Comparison of ENCODE assay signal across 11 cellular contexts in the genomic region with DNA sequence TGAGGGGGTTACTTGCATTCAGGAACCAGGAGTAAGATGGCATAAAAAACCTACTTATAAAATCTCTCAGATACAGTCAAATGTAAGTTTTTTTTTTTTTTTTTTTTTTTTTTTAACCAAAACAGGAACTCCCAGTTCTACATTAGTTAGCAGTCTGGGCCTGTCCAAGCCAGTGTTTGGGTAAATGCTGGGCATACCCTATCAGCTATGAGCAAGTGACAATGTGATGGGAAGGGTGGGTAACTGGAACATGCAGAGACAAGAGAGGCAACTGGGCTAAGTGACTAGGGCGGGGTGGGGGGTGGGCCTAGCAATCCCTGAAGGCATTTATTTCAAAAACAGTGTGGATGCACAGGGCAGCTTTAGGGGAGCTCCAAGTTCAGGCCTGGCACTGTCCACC. TPM values are rescaled to one million over a fixed set of nuclear protein-coding genes. Genes with fewer than 3 reads are reported as not detected.
A peak's percentile ranks its signal among the peaks of the same experiment; 100 is the strongest.
DNase-seq lines count a peak whose midpoint lies in the region; ATAC-seq, FAIRE-seq and TF ChIP-seq lines count a peak whose summit lies in the region.
"Had no signal": no experiment of that assay in that cellular context is flagged by ENCODE, and none has a peak within 500 bp of the region (broad histone marks: within the 10 kb centered on the region; RNA-seq: fewer than 3 reads in every experiment).

No MANE protein-coding gene starts in this region.

- H3K4me3 ChIP-seq in right lobe of liver = no peak overlapping the region
- H3K4me3 ChIP-seq in upper lobe of right lung = peak overlapping the region; percentile 100
- peak overlapping the region in 1 of 2 donors; percentile 82 for H3K4me3 ChIP-seq in kidney (ENCODE audit: low read length in 2 of 2)
- H3K4me3 ChIP-seq: mucosa of descending colon had no signal

- 100% methylated on average over 1 of the region's 1 CpG for WGBS in right lobe of liver (ENCODE audit: insufficient coverage, low coverage, low lambda C conversion rate, missing lambda C conversion rate)

- DNase-seq in activated naive CD4-positive, alpha-beta T cell treated with anti-CD3 and anti-CD28 coated beads for 36 hours = no peak
- no peak for DNase-seq in activated naive CD4-positive, alpha-beta T cell treated with Interleukin-2 at 50 U/mL for 16 hours
- no peak for DNase-seq in right lobe of liver
- no peak for DNase-seq in upper lobe of right lung
- DNase-seq in kidney = no peak
- no peak for DNase-seq in NCI-H2081 treated with DMSO at 0.1 percent for 48 hours (lab: John Stamatoyannopoulos, UW)
- DNase-seq: hippocampal formation, mucosa of descending colon had no signal

- no peaks in the 10 kb centered on the region for H3K9me3 Mint-ChIP-seq in activated naive CD4-positive, alpha-beta T cell treated with anti-CD3 and anti-CD28 coated beads for 36 hours
- no peaks in the 10 kb centered on the region for H3K9me3 Mint-ChIP-seq in activated T-helper 17 cell treated with anti-CD3 and anti-CD28 coated beads, Interleukin-2, amount 50 U/mL, for 72 hours

- H3K4me1 Mint-ChIP-seq in activated naive CD4-positive, alpha-beta T cell treated with anti-CD3 and anti-CD28 coated beads for 36 hours (ENCODE audit: low read depth) = peaks cover 42% of the 10 kb centered on the region
- H3K4me1 Mint-ChIP-seq in activated T-helper 17 cell treated with anti-CD3 and anti-CD28 coated beads, Interleukin-2, amount 50 U/mL, for 72 hours = peaks cover 21% of the 10 kb centered on the region

- H3K9me3 ChIP-seq in right lobe of liver = no peaks in the 10 kb centered on the region
- H3K9me3 ChIP-seq in upper lobe of right lung = no peaks in the 10 kb centered on the region
- H3K9me3 ChIP-seq in kidney (ENCODE audit: control insufficient read depth in 1 of 2, low read length in 2 of 2) = no peaks in the 10 kb centered on the region
- H3K9me3 ChIP-seq: mucosa of descending colon had no signal

- H3K27ac ChIP-seq in right lobe of liver = peak overlapping the region; percentile 90 to 98 (median 97)
- H3K27ac ChIP-seq in upper lobe of right lung = peak overlapping the region; percentile 99
- H3K27ac ChIP-seq in kidney (ENCODE audit: low read depth in 2 of 2, low read length in 2 of 2) = peak overlapping the region in 1 of 2 donors; percentile 3
- H3K27ac ChIP-seq: HL-60 had no signal

- peak overlapping the region; percentile 94 for H3K4me3 Mint-ChIP-seq in activated naive CD4-positive, alpha-beta T cell treated with anti-CD3 and anti-CD28 coated beads for 36 hours
- peak overlapping the region; percentile 91 for H3K4me3 Mint-ChIP-seq in activated T-helper 17 cell treated with anti-CD3 and anti-CD28 coated beads, Interleukin-2, amount 50 U/mL, for 72 hours

- H3K27me3 Mint-ChIP-seq in activated naive CD4-positive, alpha-beta T cell treated with anti-CD3 and anti-CD28 coated beads for 36 hours (ENCODE audit: low read depth) = no peaks in the 10 kb centered on the region
- no peaks in the 10 kb centered on the region for H3K27me3 Mint-ChIP-seq in activated T-helper 17 cell treated with anti-CD3 and anti-CD28 coated beads, Interleukin-2, amount 50 U/mL, for 72 hours

- H3K4me1 ChIP-seq in right lobe of liver (peaks cover 0 to 48% (median 15%) of the 10 kb centered on the region in 4 donors), upper lobe of right lung (peaks cover 47% of the 10 kb centered on the region), kidney (ENCODE audit: control insufficient read depth in 1 of 2, insufficient read depth in 1 of 2, low read depth in 1 of 2, low read length in 2 of 2) (peaks cover 25 to 29% of the 10 kb centered on the region in 2 donors)

- H3K36me3 Mint-ChIP-seq in activated naive CD4-positive, alpha-beta T cell treated with anti-CD3 and anti-CD28 coated beads for 36 hours (ENCODE audit: low read depth) = peaks cover 8% of the 10 kb centered on the region
- H3K36me3 Mint-ChIP-seq in activated T-helper 17 cell treated with anti-CD3 and anti-CD28 coated beads, Interleukin-2, amount 50 U/mL, for 72 hours (ENCODE audit: low read depth) = peaks cover 72% of the 10 kb centered on the region

- CTCF ChIA-PET in activated naive CD4-positive, alpha-beta T cell treated with anti-CD3 and anti-CD28 coated beads for 36 hours (lab: Charles Lee) = interaction anchor here (0.9 to 2.4 kb wide), 10 partner anchors 8 to 312 kb away, joined by 3 to 8 read pairs (median 4); a partner anchor contains a TSS

- no peak for ATAC-seq in activated T-helper 17 cell treated with anti-CD3 and anti-CD28 coated beads, Interleukin-2, amount 50 U/mL, for 72 hours (replicated peaks)
- ATAC-seq in right lobe of liver (no peak), upper lobe of right lung (no peak)
- ATAC-seq in activated CD4-positive, CD25-positive, alpha-beta regulatory T cell treated with anti-CD3 and anti-CD28 coated beads, Interleukin-2, amount 50 U/mL, for 24 hours = no peak
- ATAC-seq: mucosa of descending colon had no signal

- no peaks in the 10 kb centered on the region for H3K27me3 ChIP-seq in right lobe of liver
- H3K27me3 ChIP-seq in upper lobe of right lung = no peaks in the 10 kb centered on the region

- FAIRE-seq in kidney (lab: Jason Lieb, UNC) = no peak

- H3K27ac Mint-ChIP-seq in activated naive CD4-positive, alpha-beta T cell treated with anti-CD3 and anti-CD28 coated beads for 36 hours = peak overlapping the region; percentile 78
- H3K27ac Mint-ChIP-seq in activated T-helper 17 cell treated with anti-CD3 and anti-CD28 coated beads, Interleukin-2, amount 50 U/mL, for 72 hours = peak overlapping the region; percentile 93

- intact Hi-C loops in activated naive CD4-positive, alpha-beta T cell treated with anti-CD3 and anti-CD28 coated beads for 36 hours (cut with micrococcal nuclease) = loop anchor here (2.0 to 5.0 kb wide), 6 partner anchors 153 to 1953 kb away; a partner anchor contains a TSS
- intact Hi-C loops in right lobe of liver (cut with DNase I) = no loop called here
- intact Hi-C loops in upper lobe of right lung (cut with DNase I) = no loop called here
- intact Hi-C loops in kidney (cut with DNase I) = no loop called here

- TF ChIP-seq CTCF in right lobe of liver (IDR thresholded peaks at IDR 0.05) (no peak), upper lobe of right lung (IDR thresholded peaks at IDR 0.05) (no peak), kidney (IDR thresholded peaks at IDR 0.05; ENCODE audit: borderline replicate concordance, extremely low read depth, insufficient read depth) (no peak)

- H3K36me3 ChIP-seq in right lobe of liver = peaks cover 0 to 8% (median 0%) of the 10 kb centered on the region in 4 donors
- peaks cover 22% of the 10 kb centered on the region for H3K36me3 ChIP-seq in upper lobe of right lung
- H3K36me3 ChIP-seq in kidney (ENCODE audit: control insufficient read depth in 1 of 2, insufficient read depth in 2 of 2, low read length in 2 of 2) = peaks cover 7 to 12% of the 10 kb centered on the region in 2 donors

- no peak for TF ChIP-seq POLR2A in right lobe of liver (IDR thresholded peaks at IDR 0.05)

- no peak overlapping the region for H3K9ac ChIP-seq in kidney (ENCODE audit: low read length in 2 of 2)

RNA-seq across cellular contexts. Expression of a gene that starts 2.3 kb away (rescaled TPM):
- 10 to 100 TPM; 20.6 to 22.6 TPM for total RNA-seq in activated naive CD4-positive, alpha-beta T cell treated with anti-CD3 and anti-CD28 coated beads for 36 hours
- total RNA-seq in activated T-helper 17 cell treated with anti-CD3 and anti-CD28 coated beads, Interleukin-2, amount 50 U/mL, for 72 hours = 10 to 100 TPM; 39.6 to 51.5 TPM
- total RNA-seq in right lobe of liver = 10 to 100 TPM; 19.6 to 29.9 (median 21.9) TPM
- 40.4 TPM for total RNA-seq in upper lobe of right lung
- total RNA-seq in kidney = 42.3 TPM
- 67.8 TPM for polyA plus RNA-seq in kidney (ENCODE audit: insufficient read depth, low read depth, low replicate concordance)

RNA-seq across cellular contexts. Expression of a gene that starts 2.7 kb away (rescaled TPM):
- 100 to 1,000 TPM; 102 to 104 TPM for total RNA-seq in activated naive CD4-positive, alpha-beta T cell treated with anti-CD3 and anti-CD28 coated beads for 36 hours
- total RNA-seq in activated T-helper 17 cell treated with anti-CD3 and anti-CD28 coated beads, Interleukin-2, amount 50 U/mL, for 72 hours = 100 to 1,000 TPM; 131 to 217 TPM
- total RNA-seq in right lobe of liver = 10 to 100 TPM; 19.7 to 34.6 (median 24.7) TPM
- total RNA-seq in upper lobe of right lung = 77.8 TPM
- 52.7 TPM for total RNA-seq in kidney
- polyA plus RNA-seq in kidney (ENCODE audit: insufficient read depth, low read depth, low replicate concordance) = 42.8 TPM

RNA-seq across cellular contexts. Expression of a gene that starts 57.5 kb away (rescaled TPM):
- total RNA-seq in activated naive CD4-positive, alpha-beta T cell treated with anti-CD3 and anti-CD28 coated beads for 36 hours = 10 to 100 TPM; 17.7 to 24.0 TPM
- total RNA-seq in activated T-helper 17 cell treated with anti-CD3 and anti-CD28 coated beads, Interleukin-2, amount 50 U/mL, for 72 hours = 10 to 100 TPM; 26.8 to 39.1 TPM
- total RNA-seq in right lobe of liver (10 to 100 TPM; 11.5 to 24.3 (median 15.5) TPM), upper lobe of right lung (15.7 TPM), kidney (17.2 TPM)
- 8.2 TPM for polyA plus RNA-seq in kidney (ENCODE audit: insufficient read depth, low read depth, low replicate concordance)
